Comparison of ENCODE assay signal across 3 cellular contexts in genomic region chr12:68813242-68813593, GRCh38.
TF ChIP-seq lines count a peak whose summit lies in the region.

No MANE protein-coding gene starts in this region.

TF ChIP-seq in SK-N-SH, 30 proteins besides CTCF, POLR2A, EP300 and RAD21 (continues in another document):
- TF ChIP-seq RCOR1 (IDR thresholded peaks at IDR 0.05; ENCODE audit: low read length) (no peak), PBX3 (IDR thresholded peaks at IDR 0.05) (no peak), NRF1 (IDR thresholded peaks at IDR 0.05; ENCODE audit: low read depth, low read length) (no peak), SMC3 (IDR thresholded peaks at IDR 0.05; ENCODE audit: low read depth, low read length) (no peak), FOSL2 (IDR thresholded peaks at IDR 0.05; ENCODE audit: borderline replicate concordance, low read depth) (no peak), RXRA (IDR thresholded peaks at IDR 0.05; ENCODE audit: borderline replicate concordance, low read depth) (no peak), ELF1 (IDR thresholded peaks at IDR 0.05) (no peak)
- TF ChIP-seq, protein P1, sequence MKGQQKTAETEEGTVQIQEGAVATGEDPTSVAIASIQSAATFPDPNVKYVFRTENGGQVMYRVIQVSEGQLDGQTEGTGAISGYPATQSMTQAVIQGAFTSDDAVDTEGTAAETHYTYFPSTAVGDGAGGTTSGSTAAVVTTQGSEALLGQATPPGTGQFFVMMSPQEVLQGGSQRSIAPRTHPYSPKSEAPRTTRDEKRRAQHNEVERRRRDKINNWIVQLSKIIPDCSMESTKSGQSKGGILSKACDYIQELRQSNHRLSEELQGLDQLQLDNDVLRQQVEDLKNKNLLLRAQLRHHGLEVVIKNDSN (IDR thresholded peaks at IDR 0.05; ENCODE audit: borderline replicate concordance, low read depth): no peak
- TF ChIP-seq, protein P2, sequence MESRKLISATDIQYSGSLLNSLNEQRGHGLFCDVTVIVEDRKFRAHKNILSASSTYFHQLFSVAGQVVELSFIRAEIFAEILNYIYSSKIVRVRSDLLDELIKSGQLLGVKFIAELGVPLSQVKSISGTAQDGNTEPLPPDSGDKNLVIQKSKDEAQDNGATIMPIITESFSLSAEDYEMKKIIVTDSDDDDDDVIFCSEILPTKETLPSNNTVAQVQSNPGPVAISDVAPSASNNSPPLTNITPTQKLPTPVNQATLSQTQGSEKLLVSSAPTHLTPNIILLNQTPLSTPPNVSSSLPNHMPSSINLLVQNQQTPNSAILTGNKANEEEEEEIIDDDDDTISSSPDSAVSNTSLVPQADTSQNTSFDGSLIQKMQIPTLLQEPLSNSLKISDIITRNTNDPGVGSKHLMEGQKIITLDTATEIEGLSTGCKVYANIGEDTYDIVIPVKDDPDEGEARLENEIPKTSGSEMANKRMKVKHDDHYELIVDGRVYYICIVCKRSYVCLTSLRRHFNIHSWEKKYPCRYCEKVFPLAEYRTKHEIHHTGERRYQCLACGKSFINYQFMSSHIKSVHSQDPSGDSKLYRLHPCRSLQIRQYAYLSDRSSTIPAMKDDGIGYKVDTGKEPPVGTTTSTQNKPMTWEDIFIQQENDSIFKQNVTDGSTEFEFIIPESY (IDR thresholded peaks at IDR 0.05; ENCODE audit: borderline replicate concordance, low read depth): no peak
- TF ChIP-seq, protein P3, sequence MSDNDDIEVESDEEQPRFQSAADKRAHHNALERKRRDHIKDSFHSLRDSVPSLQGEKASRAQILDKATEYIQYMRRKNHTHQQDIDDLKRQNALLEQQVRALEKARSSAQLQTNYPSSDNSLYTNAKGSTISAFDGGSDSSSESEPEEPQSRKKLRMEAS (IDR thresholded peaks at IDR 0.05; ENCODE audit: low read depth): no peak

TF ChIP-seq in SK-N-SH treated with all-trans-retinoic acid at 6 μM for 48 hours, 23 proteins besides CTCF, POLR2A, EP300 and RAD21:
- TF ChIP-seq, protein P4, sequence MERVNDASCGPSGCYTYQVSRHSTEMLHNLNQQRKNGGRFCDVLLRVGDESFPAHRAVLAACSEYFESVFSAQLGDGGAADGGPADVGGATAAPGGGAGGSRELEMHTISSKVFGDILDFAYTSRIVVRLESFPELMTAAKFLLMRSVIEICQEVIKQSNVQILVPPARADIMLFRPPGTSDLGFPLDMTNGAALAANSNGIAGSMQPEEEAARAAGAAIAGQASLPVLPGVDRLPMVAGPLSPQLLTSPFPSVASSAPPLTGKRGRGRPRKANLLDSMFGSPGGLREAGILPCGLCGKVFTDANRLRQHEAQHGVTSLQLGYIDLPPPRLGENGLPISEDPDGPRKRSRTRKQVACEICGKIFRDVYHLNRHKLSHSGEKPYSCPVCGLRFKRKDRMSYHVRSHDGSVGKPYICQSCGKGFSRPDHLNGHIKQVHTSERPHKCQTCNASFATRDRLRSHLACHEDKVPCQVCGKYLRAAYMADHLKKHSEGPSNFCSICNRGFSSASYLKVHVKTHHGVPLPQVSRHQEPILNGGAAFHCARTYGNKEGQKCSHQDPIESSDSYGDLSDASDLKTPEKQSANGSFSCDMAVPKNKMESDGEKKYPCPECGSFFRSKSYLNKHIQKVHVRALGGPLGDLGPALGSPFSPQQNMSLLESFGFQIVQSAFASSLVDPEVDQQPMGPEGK (CRISPR knock-in tag; IDR thresholded peaks at IDR 0.05; ENCODE audit: borderline replicate concordance): no peak
- TF ChIP-seq BACH2 (CRISPR knock-in tag; IDR thresholded peaks at IDR 0.05; ENCODE audit: borderline replicate concordance): no peak
- TF ChIP-seq ZFP3 (CRISPR knock-in tag; IDR thresholded peaks at IDR 0.05): no peak
- TF ChIP-seq, protein P5, sequence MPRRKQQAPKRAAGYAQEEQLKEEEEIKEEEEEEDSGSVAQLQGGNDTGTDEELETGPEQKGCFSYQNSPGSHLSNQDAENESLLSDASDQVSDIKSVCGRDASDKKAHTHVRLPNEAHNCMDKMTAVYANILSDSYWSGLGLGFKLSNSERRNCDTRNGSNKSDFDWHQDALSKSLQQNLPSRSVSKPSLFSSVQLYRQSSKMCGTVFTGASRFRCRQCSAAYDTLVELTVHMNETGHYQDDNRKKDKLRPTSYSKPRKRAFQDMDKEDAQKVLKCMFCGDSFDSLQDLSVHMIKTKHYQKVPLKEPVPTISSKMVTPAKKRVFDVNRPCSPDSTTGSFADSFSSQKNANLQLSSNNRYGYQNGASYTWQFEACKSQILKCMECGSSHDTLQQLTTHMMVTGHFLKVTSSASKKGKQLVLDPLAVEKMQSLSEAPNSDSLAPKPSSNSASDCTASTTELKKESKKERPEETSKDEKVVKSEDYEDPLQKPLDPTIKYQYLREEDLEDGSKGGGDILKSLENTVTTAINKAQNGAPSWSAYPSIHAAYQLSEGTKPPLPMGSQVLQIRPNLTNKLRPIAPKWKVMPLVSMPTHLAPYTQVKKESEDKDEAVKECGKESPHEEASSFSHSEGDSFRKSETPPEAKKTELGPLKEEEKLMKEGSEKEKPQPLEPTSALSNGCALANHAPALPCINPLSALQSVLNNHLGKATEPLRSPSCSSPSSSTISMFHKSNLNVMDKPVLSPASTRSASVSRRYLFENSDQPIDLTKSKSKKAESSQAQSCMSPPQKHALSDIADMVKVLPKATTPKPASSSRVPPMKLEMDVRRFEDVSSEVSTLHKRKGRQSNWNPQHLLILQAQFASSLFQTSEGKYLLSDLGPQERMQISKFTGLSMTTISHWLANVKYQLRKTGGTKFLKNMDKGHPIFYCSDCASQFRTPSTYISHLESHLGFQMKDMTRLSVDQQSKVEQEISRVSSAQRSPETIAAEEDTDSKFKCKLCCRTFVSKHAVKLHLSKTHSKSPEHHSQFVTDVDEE (CRISPR knock-in tag; IDR thresholded peaks at IDR 0.05): no peak
- TF ChIP-seq ZNF70 (CRISPR knock-in tag; IDR thresholded peaks at IDR 0.05): no peak
- TF ChIP-seq TCF4 (CRISPR knock-in tag; IDR thresholded peaks at IDR 0.05; ENCODE audit: borderline replicate concordance): no peak
- no peak for TF ChIP-seq ESRRG (CRISPR knock-in tag; IDR thresholded peaks at IDR 0.05)
- no peak for TF ChIP-seq PPARA (CRISPR knock-in tag; IDR thresholded peaks at IDR 0.05; ENCODE audit: borderline replicate concordance)
- TF ChIP-seq SNAI2 (CRISPR knock-in tag; IDR thresholded peaks at IDR 0.05): no peak
- TF ChIP-seq ARNTL (CRISPR knock-in tag; IDR thresholded peaks at IDR 0.05; ENCODE audit: borderline replicate concordance, low read depth): no peak
- TF ChIP-seq ZC3H10 (CRISPR knock-in tag; IDR thresholded peaks at IDR 0.05): no peak

TF ChIP-seq in K562, 482 proteins besides CTCF, POLR2A, EP300 and RAD21 (continues in another document):
- TF ChIP-seq HIVEP1 (CRISPR knock-in tag; IDR thresholded peaks at IDR 0.05): no peak
- no peak for TF ChIP-seq EZH2 (IDR thresholded peaks at IDR 0.05; ENCODE audit: borderline replicate concordance, low read depth, low read length)
- 0 out of 2 replicates have a peak, but pooled peaks have one; percentile 3 for TF ChIP-seq ZZZ3 (IDR thresholded peaks at IDR 0.05)
- no peak for TF ChIP-seq SPI1 (IDR thresholded peaks at IDR 0.05; ENCODE audit: borderline replicate concordance, low read depth, low read length)
- 0 out of 2 replicates have a peak, but pooled peaks have one; percentile 6 for TF ChIP-seq RBFOX2 (IDR thresholded peaks at IDR 0.05; ENCODE audit: low read depth, low read length)
- no peak for TF ChIP-seq ZNF740 (CRISPR knock-in tag; IDR thresholded peaks at IDR 0.05)
- TF ChIP-seq ZNF740 (tag; IDR thresholded peaks at IDR 0.05): no peak
- TF ChIP-seq, protein P6, sequence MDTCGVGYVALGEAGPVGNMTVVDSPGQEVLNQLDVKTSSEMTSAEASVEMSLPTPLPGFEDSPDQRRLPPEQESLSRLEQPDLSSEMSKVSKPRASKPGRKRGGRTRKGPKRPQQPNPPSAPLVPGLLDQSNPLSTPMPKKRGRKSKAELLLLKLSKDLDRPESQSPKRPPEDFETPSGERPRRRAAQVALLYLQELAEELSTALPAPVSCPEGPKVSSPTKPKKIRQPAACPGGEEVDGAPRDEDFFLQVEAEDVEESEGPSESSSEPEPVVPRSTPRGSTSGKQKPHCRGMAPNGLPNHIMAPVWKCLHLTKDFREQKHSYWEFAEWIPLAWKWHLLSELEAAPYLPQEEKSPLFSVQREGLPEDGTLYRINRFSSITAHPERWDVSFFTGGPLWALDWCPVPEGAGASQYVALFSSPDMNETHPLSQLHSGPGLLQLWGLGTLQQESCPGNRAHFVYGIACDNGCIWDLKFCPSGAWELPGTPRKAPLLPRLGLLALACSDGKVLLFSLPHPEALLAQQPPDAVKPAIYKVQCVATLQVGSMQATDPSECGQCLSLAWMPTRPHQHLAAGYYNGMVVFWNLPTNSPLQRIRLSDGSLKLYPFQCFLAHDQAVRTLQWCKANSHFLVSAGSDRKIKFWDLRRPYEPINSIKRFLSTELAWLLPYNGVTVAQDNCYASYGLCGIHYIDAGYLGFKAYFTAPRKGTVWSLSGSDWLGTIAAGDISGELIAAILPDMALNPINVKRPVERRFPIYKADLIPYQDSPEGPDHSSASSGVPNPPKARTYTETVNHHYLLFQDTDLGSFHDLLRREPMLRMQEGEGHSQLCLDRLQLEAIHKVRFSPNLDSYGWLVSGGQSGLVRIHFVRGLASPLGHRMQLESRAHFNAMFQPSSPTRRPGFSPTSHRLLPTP (IDR thresholded peaks at IDR 0.05; ENCODE audit: borderline replicate concordance, extremely low read depth, insufficient read length): no peak
- TF ChIP-seq RNF2 (IDR thresholded peaks at IDR 0.05): no peak
- TF ChIP-seq ZNF57 (CRISPR knock-in tag; IDR thresholded peaks at IDR 0.05): no peak
- TF ChIP-seq ZNF586 (CRISPR knock-in tag; conservative IDR thresholded peaks at IDR 0.05): no peak
- TF ChIP-seq RBM22 (IDR thresholded peaks at IDR 0.05; ENCODE audit: low read depth, low read length, poor library complexity, severe bottlenecking): no peak
- TF ChIP-seq NONO (IDR thresholded peaks at IDR 0.05; ENCODE audit: low read depth in 2 of 2, low read length in 1 of 2): no peak
- no peak for TF ChIP-seq PHB (CRISPR knock-in tag; IDR thresholded peaks at IDR 0.05)
- TF ChIP-seq BRD9 (IDR thresholded peaks at IDR 0.05; ENCODE audit: low read depth, partially characterized antibody): peak; percentile 1
- TF ChIP-seq KHSRP (IDR thresholded peaks at IDR 0.05): no peak
- TF ChIP-seq, protein P7, sequence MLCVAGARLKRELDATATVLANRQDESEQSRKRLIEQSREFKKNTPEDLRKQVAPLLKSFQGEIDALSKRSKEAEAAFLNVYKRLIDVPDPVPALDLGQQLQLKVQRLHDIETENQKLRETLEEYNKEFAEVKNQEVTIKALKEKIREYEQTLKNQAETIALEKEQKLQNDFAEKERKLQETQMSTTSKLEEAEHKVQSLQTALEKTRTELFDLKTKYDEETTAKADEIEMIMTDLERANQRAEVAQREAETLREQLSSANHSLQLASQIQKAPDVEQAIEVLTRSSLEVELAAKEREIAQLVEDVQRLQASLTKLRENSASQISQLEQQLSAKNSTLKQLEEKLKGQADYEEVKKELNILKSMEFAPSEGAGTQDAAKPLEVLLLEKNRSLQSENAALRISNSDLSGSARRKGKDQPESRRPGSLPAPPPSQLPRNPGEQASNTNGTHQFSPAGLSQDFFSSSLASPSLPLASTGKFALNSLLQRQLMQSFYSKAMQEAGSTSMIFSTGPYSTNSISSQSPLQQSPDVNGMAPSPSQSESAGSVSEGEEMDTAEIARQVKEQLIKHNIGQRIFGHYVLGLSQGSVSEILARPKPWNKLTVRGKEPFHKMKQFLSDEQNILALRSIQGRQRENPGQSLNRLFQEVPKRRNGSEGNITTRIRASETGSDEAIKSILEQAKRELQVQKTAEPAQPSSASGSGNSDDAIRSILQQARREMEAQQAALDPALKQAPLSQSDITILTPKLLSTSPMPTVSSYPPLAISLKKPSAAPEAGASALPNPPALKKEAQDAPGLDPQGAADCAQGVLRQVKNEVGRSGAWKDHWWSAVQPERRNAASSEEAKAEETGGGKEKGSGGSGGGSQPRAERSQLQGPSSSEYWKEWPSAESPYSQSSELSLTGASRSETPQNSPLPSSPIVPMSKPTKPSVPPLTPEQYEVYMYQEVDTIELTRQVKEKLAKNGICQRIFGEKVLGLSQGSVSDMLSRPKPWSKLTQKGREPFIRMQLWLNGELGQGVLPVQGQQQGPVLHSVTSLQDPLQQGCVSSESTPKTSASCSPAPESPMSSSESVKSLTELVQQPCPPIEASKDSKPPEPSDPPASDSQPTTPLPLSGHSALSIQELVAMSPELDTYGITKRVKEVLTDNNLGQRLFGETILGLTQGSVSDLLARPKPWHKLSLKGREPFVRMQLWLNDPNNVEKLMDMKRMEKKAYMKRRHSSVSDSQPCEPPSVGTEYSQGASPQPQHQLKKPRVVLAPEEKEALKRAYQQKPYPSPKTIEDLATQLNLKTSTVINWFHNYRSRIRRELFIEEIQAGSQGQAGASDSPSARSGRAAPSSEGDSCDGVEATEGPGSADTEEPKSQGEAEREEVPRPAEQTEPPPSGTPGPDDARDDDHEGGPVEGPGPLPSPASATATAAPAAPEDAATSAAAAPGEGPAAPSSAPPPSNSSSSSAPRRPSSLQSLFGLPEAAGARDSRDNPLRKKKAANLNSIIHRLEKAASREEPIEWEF (CRISPR knock-in tag; IDR thresholded peaks at IDR 0.05): no peak
- no peak for TF ChIP-seq PCBP2 (IDR thresholded peaks at IDR 0.05; ENCODE audit: low read depth, low read length, poor library complexity, severe bottlenecking)
- TF ChIP-seq HMG20A (CRISPR knock-in tag; conservative IDR thresholded peaks at IDR 0.05): no peak
- TF ChIP-seq SMARCA5 (IDR thresholded peaks at IDR 0.05): no peak
- TF ChIP-seq HNRNPK (IDR thresholded peaks at IDR 0.05; ENCODE audit: low read depth, low read length, poor library complexity, severe bottlenecking): no peak
- TF ChIP-seq ZNF764 (CRISPR knock-in tag; IDR thresholded peaks at IDR 0.05; ENCODE audit: low read depth): no peak
- no peak for TF ChIP-seq SNRNP70 (optimal IDR thresholded peaks at IDR 0.05; ENCODE audit: low read depth, low read length)
